Comparison of ENCODE assay signal across 4 cellular contexts in the genomic region with DNA sequence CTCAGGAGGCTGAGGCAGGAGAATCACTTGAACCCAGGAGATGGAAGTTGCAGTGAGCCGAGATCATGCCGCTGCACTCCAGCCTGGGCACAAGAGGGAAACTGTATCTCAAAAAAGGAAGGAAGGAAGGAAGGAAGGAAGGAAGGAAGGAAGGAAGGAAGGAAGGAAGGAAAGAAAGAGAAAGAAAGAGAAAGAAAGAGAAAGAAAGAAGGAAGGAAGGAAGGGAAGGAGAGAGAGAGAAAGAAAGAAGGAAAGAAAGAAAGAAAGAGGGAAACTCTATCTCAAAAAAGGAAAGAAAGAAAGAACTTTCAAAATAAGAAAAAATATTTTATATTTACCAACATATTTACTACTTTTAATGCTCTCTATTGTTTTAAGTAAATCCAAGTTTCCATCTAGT. TPM values are rescaled to one million over a fixed set of nuclear protein-coding genes. Genes with fewer than 3 reads are reported as not detected.
"Had no signal": no experiment of that assay in that cellular context is flagged by ENCODE, and none has a peak within 500 bp of the region (broad histone marks: within the 10 kb centered on the region; RNA-seq: fewer than 3 reads in every experiment).

No MANE protein-coding gene starts in this region.

RNA-seq across cellular contexts. Expression of gene CORO2B, which starts 47.4 kb away (rescaled TPM):
- total RNA-seq: activated naive CD4-positive, alpha-beta T cell treated with anti-CD3 and anti-CD28 coated beads for 36 hours; activated naive CD8-positive, alpha-beta T cell treated with anti-CD3 and anti-CD28 coated beads for 36 hours; activated naive CD8-positive, alpha-beta T cell treated with anti-CD3 and anti-CD28 coated beads, Interleukin-2, amount 10 ng/mL, durations not matched to agents 7 days and 5 days; activated T-helper 1 cell treated with anti-CD3 and anti-CD28 coated beads, Interleukin-12 subunit alpha, Interleukin-12 subunit beta, Interleukin-2, Interleukin-4 antibody, amounts not matched to agents 30 ng/mL and 10 ng/mL and 1 ng/mL, durations not matched to agents 14 hours and 24 hours and 36 hours had no signal
